ENCODE assay signal across 1 cellular context in the genomic region with DNA sequence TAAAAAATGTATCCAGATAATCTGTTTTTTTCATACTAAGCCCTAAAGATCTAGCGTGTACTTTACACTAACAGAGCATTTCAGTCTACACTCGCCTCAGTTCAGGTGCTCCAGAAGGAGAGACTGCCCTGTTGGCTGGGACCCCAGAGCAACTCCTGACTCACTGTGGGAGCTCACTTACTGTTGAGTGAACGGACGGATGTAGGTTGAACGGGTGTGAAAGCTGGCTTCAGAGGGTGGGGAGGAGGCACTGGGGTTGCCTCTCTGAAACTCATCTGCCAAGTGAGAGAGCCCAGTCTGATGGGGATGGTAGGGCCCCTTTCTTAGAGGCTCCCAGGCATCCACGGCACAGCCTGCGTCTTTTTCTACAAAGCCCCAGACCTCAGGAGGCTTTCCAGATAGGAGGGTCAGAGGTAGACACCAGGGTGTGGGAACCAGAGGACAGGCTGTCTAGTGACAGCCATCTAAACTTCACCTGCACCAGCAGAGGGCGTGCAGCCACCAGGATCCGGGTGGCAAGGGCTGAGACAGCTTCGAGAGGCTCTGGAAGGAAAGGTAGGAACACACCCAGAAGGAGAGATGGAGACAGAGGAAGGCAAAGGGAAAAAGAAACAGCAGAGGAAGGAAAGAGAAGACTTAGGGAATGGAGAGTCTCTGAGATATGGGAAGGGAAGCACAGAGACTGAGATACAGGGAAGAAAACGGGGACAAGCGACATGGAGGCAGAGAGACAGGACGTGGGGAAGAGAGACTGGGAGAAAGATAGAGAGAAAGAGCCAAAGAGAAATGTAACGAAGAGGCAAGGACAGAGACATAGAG.
A peak's percentile ranks its signal among the peaks of the same experiment; 100 is the strongest.
TF ChIP-seq lines count a peak whose summit lies in the region.

No MANE protein-coding gene starts in this region.

TF ChIP-seq in K562, 482 proteins besides CTCF, POLR2A, EP300 and RAD21 (continued from another document):
- TF ChIP-seq, protein P1, sequence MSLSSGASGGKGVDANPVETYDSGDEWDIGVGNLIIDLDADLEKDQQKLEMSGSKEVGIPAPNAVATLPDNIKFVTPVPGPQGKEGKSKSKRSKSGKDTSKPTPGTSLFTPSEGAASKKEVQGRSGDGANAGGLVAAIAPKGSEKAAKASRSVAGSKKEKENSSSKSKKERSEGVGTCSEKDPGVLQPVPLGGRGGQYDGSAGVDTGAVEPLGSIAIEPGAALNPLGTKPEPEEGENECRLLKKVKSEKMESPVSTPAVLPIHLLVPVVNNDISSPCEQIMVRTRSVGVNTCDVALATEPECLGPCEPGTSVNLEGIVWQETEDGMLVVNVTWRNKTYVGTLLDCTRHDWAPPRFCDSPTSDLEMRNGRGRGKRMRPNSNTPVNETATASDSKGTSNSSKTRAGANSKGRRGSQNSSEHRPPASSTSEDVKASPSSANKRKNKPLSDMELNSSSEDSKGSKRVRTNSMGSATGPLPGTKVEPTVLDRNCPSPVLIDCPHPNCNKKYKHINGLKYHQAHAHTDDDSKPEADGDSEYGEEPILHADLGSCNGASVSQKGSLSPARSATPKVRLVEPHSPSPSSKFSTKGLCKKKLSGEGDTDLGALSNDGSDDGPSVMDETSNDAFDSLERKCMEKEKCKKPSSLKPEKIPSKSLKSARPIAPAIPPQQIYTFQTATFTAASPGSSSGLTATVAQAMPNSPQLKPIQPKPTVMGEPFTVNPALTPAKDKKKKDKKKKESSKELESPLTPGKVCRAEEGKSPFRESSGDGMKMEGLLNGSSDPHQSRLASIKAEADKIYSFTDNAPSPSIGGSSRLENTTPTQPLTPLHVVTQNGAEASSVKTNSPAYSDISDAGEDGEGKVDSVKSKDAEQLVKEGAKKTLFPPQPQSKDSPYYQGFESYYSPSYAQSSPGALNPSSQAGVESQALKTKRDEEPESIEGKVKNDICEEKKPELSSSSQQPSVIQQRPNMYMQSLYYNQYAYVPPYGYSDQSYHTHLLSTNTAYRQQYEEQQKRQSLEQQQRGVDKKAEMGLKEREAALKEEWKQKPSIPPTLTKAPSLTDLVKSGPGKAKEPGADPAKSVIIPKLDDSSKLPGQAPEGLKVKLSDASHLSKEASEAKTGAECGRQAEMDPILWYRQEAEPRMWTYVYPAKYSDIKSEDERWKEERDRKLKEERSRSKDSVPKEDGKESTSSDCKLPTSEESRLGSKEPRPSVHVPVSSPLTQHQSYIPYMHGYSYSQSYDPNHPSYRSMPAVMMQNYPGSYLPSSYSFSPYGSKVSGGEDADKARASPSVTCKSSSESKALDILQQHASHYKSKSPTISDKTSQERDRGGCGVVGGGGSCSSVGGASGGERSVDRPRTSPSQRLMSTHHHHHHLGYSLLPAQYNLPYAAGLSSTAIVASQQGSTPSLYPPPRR (CRISPR knock-in tag; IDR thresholded peaks at IDR 0.05; ENCODE audit: borderline replicate concordance): no peak
- TF ChIP-seq TARDBP (IDR thresholded peaks at IDR 0.05): 0 out of 2 replicates have a peak, but pooled peaks have one; percentile 56
- TF ChIP-seq, protein P2, sequence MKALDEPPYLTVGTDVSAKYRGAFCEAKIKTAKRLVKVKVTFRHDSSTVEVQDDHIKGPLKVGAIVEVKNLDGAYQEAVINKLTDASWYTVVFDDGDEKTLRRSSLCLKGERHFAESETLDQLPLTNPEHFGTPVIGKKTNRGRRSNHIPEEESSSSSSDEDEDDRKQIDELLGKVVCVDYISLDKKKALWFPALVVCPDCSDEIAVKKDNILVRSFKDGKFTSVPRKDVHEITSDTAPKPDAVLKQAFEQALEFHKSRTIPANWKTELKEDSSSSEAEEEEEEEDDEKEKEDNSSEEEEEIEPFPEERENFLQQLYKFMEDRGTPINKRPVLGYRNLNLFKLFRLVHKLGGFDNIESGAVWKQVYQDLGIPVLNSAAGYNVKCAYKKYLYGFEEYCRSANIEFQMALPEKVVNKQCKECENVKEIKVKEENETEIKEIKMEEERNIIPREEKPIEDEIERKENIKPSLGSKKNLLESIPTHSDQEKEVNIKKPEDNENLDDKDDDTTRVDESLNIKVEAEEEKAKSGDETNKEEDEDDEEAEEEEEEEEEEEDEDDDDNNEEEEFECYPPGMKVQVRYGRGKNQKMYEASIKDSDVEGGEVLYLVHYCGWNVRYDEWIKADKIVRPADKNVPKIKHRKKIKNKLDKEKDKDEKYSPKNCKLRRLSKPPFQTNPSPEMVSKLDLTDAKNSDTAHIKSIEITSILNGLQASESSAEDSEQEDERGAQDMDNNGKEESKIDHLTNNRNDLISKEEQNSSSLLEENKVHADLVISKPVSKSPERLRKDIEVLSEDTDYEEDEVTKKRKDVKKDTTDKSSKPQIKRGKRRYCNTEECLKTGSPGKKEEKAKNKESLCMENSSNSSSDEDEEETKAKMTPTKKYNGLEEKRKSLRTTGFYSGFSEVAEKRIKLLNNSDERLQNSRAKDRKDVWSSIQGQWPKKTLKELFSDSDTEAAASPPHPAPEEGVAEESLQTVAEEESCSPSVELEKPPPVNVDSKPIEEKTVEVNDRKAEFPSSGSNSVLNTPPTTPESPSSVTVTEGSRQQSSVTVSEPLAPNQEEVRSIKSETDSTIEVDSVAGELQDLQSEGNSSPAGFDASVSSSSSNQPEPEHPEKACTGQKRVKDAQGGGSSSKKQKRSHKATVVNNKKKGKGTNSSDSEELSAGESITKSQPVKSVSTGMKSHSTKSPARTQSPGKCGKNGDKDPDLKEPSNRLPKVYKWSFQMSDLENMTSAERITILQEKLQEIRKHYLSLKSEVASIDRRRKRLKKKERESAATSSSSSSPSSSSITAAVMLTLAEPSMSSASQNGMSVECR (CRISPR knock-in tag; IDR thresholded peaks at IDR 0.05): no peak; the same call in 1 of the 2 replicates
- TF ChIP-seq, protein P3, sequence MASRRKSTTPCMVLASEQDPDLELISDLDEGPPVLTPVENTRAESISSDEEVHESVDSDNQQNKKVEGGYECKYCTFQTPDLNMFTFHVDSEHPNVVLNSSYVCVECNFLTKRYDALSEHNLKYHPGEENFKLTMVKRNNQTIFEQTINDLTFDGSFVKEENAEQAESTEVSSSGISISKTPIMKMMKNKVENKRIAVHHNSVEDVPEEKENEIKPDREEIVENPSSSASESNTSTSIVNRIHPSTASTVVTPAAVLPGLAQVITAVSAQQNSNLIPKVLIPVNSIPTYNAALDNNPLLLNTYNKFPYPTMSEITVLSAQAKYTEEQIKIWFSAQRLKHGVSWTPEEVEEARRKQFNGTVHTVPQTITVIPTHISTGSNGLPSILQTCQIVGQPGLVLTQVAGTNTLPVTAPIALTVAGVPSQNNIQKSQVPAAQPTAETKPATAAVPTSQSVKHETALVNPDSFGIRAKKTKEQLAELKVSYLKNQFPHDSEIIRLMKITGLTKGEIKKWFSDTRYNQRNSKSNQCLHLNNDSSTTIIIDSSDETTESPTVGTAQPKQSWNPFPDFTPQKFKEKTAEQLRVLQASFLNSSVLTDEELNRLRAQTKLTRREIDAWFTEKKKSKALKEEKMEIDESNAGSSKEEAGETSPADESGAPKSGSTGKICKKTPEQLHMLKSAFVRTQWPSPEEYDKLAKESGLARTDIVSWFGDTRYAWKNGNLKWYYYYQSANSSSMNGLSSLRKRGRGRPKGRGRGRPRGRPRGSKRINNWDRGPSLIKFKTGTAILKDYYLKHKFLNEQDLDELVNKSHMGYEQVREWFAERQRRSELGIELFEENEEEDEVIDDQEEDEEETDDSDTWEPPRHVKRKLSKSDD (conservative IDR thresholded peaks at IDR 0.05; ENCODE audit: low read length): no peak
- no peak for TF ChIP-seq SNRNP70 (optimal IDR thresholded peaks at IDR 0.05; ENCODE audit: low read depth, low read length)
- TF ChIP-seq KAT7 (CRISPR knock-in tag; IDR thresholded peaks at IDR 0.05; ENCODE audit: borderline replicate concordance): peak; percentile 77; the same call in 1 of the 2 replicates
- peak in 1 of 2 experiments; percentile 19; a peak in 1 of 4 replicates for TF ChIP-seq TRIM24 (IDR thresholded peaks at IDR 0.05)
- TF ChIP-seq HMGN3 (IDR thresholded peaks at IDR 0.05; ENCODE audit: borderline replicate concordance, extremely low read depth, insufficient read length, low read depth, low read length): no peak
- no peak for TF ChIP-seq ZNF436 (CRISPR knock-in tag; IDR thresholded peaks at IDR 0.05)
- TF ChIP-seq KHSRP (IDR thresholded peaks at IDR 0.05): no peak
- TF ChIP-seq SAFB2 (IDR thresholded peaks at IDR 0.05; ENCODE audit: borderline replicate concordance, low read depth, low read length, severe bottlenecking): no peak
- no peak for TF ChIP-seq BACH1 (tag; IDR thresholded peaks at IDR 0.05)
- no peak for TF ChIP-seq ZBTB9 (CRISPR knock-in tag; IDR thresholded peaks at IDR 0.05)
- no peak for TF ChIP-seq TAF9B (IDR thresholded peaks at IDR 0.05; ENCODE audit: partially characterized antibody)
- no peak for TF ChIP-seq ZC3H8 (IDR thresholded peaks at IDR 0.05)
- TF ChIP-seq KLF13 (tag; IDR thresholded peaks at IDR 0.05; ENCODE audit: borderline replicate concordance, low read depth): no peak
- no peak for TF ChIP-seq U2AF1 (optimal IDR thresholded peaks at IDR 0.05; ENCODE audit: low read depth, low read length)
- TF ChIP-seq MEIS2 (IDR thresholded peaks at IDR 0.05; ENCODE audit: partially characterized antibody): peak; percentile 49
- TF ChIP-seq ZNF133 (CRISPR knock-in tag; IDR thresholded peaks at IDR 0.05): no peak
- TF ChIP-seq TEAD4 (IDR thresholded peaks at IDR 0.05; ENCODE audit: low read length): no peak
- no peak for TF ChIP-seq TEAD4 (CRISPR knock-in tag; IDR thresholded peaks at IDR 0.05; ENCODE audit: borderline replicate concordance)
- TF ChIP-seq, protein P4, sequence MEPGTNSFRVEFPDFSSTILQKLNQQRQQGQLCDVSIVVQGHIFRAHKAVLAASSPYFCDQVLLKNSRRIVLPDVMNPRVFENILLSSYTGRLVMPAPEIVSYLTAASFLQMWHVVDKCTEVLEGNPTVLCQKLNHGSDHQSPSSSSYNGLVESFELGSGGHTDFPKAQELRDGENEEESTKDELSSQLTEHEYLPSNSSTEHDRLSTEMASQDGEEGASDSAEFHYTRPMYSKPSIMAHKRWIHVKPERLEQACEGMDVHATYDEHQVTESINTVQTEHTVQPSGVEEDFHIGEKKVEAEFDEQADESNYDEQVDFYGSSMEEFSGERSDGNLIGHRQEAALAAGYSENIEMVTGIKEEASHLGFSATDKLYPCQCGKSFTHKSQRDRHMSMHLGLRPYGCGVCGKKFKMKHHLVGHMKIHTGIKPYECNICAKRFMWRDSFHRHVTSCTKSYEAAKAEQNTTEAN (CRISPR knock-in tag; IDR thresholded peaks at IDR 0.05): no peak
- TF ChIP-seq CGGBP1 (CRISPR knock-in tag; IDR thresholded peaks at IDR 0.05): no peak
- 0 out of 2 replicates have a peak, but pooled peaks have one; percentile 24 for TF ChIP-seq MAFK (IDR thresholded peaks at IDR 0.05; ENCODE audit: low read length)
- no peak for TF ChIP-seq CXXC5 (CRISPR knock-in tag; IDR thresholded peaks at IDR 0.05)
- TF ChIP-seq SRF (CRISPR knock-in tag; IDR thresholded peaks at IDR 0.05): no peak
- no peak for TF ChIP-seq ZNF785 (CRISPR knock-in tag; IDR thresholded peaks at IDR 0.05)
- no peak for TF ChIP-seq SETDB1 (IDR thresholded peaks at IDR 0.05; ENCODE audit: low read length)
- TF ChIP-seq ZNF324 (CRISPR knock-in tag; IDR thresholded peaks at IDR 0.05): no peak
- no peak for TF ChIP-seq ZNF354B (CRISPR knock-in tag; IDR thresholded peaks at IDR 0.05)
- TF ChIP-seq ELF4 (CRISPR knock-in tag; IDR thresholded peaks at IDR 0.05): peak; percentile 70; the same call in 1 of the 2 replicates
- TF ChIP-seq MEF2D (tag; conservative IDR thresholded peaks at IDR 0.05; ENCODE audit: low read depth): no peak
